In the genomic region with DNA sequence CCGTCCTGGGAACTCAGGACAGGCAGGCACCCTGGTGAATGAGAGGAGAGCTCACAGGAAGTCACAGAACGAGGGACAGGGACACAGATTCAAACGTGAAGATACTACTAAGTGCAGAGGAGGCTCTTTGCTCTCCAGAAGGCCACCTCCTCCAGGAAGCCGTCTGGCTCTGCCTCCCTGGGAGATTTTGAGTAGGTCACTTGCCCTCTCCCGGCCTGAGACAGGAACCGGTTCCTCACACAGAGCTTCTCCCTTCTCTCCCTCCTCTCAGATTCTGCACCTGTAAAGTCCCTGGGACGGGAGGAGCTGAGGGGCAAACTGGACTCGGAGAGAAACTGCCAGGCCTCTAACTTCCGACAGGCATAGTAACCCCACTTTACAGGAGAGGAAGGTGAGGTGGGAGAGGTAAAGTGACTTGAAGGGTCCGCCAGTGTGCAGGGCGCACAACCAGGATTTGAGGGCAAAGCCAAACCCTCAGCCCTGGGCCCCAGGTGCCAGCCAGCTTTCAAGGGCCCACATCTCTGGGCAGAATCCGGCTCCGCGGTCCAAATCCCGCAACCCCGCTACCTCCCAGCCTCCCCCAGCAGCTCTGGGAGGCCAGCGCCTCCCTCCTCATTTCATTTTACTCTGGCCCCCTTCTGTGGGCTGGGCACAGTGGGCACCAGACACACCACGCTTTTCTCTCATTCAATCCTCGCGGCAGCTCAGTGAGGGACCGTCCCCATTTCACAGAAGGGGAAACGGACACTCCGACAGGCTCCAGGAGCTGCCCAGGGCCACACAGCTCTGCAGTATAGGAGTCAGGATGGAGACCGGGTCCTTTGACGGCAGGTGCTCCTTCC, we compare ENCODE assay signal across 14 cellular contexts.
DNase-seq lines count a peak whose midpoint lies in the region; ATAC-seq, FAIRE-seq and TF ChIP-seq lines count a peak whose summit lies in the region.
"Had no signal": no experiment of that assay in that cellular context is flagged by ENCODE, and none has a peak within 500 bp of the region (broad histone marks: within the 10 kb centered on the region; RNA-seq: fewer than 3 reads in every experiment).

No MANE protein-coding gene starts in this region.

- no TSS peak for BruUV-seq in K562 (replicated peaks; lab: Mats Ljungman, UMichigan)

- TF ChIP-seq EP300 in K562 (IDR thresholded peaks at IDR 0.05; ENCODE audit: low read length) (no peak), transverse colon (IDR thresholded peaks at IDR 0.05; ENCODE audit: low read depth) (no peak)

- H3K9me1 ChIP-seq in K562 (ENCODE audit: control insufficient read depth, insufficient read depth, low read length), result no peaks in the 10 kb centered on the region

- no peak for TF ChIP-seq CTCF in K562 (IDR thresholded peaks at IDR 0.05 in 2 of 3, conservative IDR thresholded peaks at IDR 0.05 in 1 of 3; ENCODE audit: insufficient read depth in 2 of 3, low read depth in 1 of 3, low read length in 3 of 3)
- no peak for TF ChIP-seq CTCF in transverse colon (IDR thresholded peaks at IDR 0.05)

- in situ Hi-C loops in K562 (cut with MboI), result loop anchor here (10.0 kb wide), 1 partner anchor 257 kb away; no protein-coding TSS in a partner anchor
- in situ Hi-C loops in transverse colon (cut with MboI; ENCODE audit: low pct_ligation_motif_present in 1 of 4, low pct_unique_long_range_greater_than_20kb in 1 of 4, low sequenced_read_pairs in 3 of 4), result loop anchor here in 2 of 4 donors (10.0 kb wide), 2 partner anchors 247 to 257 kb away; no protein-coding TSS in a partner anchor

- no peak overlapping the region for H3K4me3 ChIP-seq in K562
- H3K4me3 ChIP-seq in transverse colon, result no peak overlapping the region

- TF ChIP-seq POLR2A in K562 (conservative IDR thresholded peaks at IDR 0.05), result no peak
- no peak for TF ChIP-seq POLR2A in transverse colon (IDR thresholded peaks at IDR 0.05)

- H3K4me1 ChIP-seq in K562 (replicated peaks in 1 of 2; ENCODE audit: control insufficient read depth in 2 of 2, insufficient read depth in 2 of 2, low read length in 2 of 2) (peaks cover 24 to 40% of the 10 kb centered on the region in 2 experiments; a peak in 4 of 5 replicates), transverse colon (peaks cover 7 to 22% (median 12%) of the 10 kb centered on the region in 4 donors)

- H3K27ac ChIP-seq in K562 (ENCODE audit: extremely low read depth, low read depth, low read length) (no peak overlapping the region), transverse colon (peak overlapping the region in 3 of 4 donors; percentile 39 to 55 (median 49))
- H3K27ac ChIP-seq: PC-9 had no signal

- CTCF ChIA-PET in activated CD4-positive, alpha-beta memory T cell treated with anti-CD3 and anti-CD28 coated beads for 36 hours (lab: Charles Lee), result interaction anchor here (0.6 to 6.0 kb wide), 45 partner anchors 9 to 466 kb away, joined by 3 to 95 read pairs (median 5); a partner anchor contains a TSS
- CTCF ChIA-PET in activated CD4-positive, alpha-beta memory T cell treated with anti-CD3 and anti-CD28 coated beads, Interleukin-2, amount 10 ng/mL, durations not matched to agents 7 days and 5 days (lab: Charles Lee), result interaction anchor here (0.6 to 4.0 kb wide), 33 partner anchors 10 to 1391 kb away, joined by 3 to 48 read pairs (median 5); no protein-coding TSS in a partner anchor
- CTCF ChIA-PET in K562 (lab: Yijun Ruan, JAX; ENCODE audit: low intra/inter-chr PET ratio), result interaction anchor here (1.7 to 6.1 kb wide), 3 partner anchors 52 to 77 kb away, joined by 10 to 37 read pairs (median 15); no protein-coding TSS in a partner anchor

- ATAC-seq in K562 (no peak), naive B cell (ENCODE audit: low read depth in 2 of 2) (no peak)
- no peak for ATAC-seq in activated T-cell treated with anti-CD3 and anti-CD28 coated beads, Interleukin-2, amount 50 U/mL, for 4 hours
- ATAC-seq: CD8-positive, alpha-beta T cell had no signal

- H3K9me3 ChIP-seq in K562 (replicated peaks; ENCODE audit: control insufficient read depth, insufficient read depth, low read depth, low read length) (no peaks in the 10 kb centered on the region), transverse colon (no peaks in the 10 kb centered on the region)

- H3K27me3 ChIP-seq in K562 (ENCODE audit: control insufficient read depth in 2 of 2, insufficient read depth in 2 of 2, low read length in 2 of 2) (no peaks in the 10 kb centered on the region), transverse colon (no peaks in the 10 kb centered on the region)

- H3K4me2 ChIP-seq in K562 (ENCODE audit: insufficient read depth, low read length), result no peak overlapping the region

- H3K36me3 ChIP-seq in K562 (ENCODE audit: control insufficient read depth, insufficient read depth, low read length) (no peaks in the 10 kb centered on the region), transverse colon (no peaks in the 10 kb centered on the region)

- H4K20me1 ChIP-seq in K562 (replicated peaks; ENCODE audit: control insufficient read depth, insufficient read depth, low read length), result no peaks in the 10 kb centered on the region

- H3K27ac Mint-ChIP-seq in activated CD4-positive, alpha-beta memory T cell treated with anti-CD3 and anti-CD28 coated beads for 36 hours, result no peak overlapping the region
- H3K27ac Mint-ChIP-seq in activated CD4-positive, alpha-beta memory T cell treated with anti-CD3 and anti-CD28 coated beads, Interleukin-2, amount 10 ng/mL, durations not matched to agents 7 days and 5 days, result no peak overlapping the region
- H3K27ac Mint-ChIP-seq in naive B cell, result peak overlapping the region in 1 of 6 donors; percentile 26
- H3K27ac Mint-ChIP-seq: CD8-positive, alpha-beta T cell; stimulated activated memory B cell treated with anti-CD40 and anti-IgM and Interleukin-4, amounts not matched to agents 10 μg/mL and 1 μg/mL and 100 μg/mL, for 72 hours; T-cell had no signal

- peaks cover 9% of the 10 kb centered on the region for H3K4me1 Mint-ChIP-seq in activated CD4-positive, alpha-beta memory T cell treated with anti-CD3 and anti-CD28 coated beads for 36 hours (ENCODE audit: low read depth)
- H3K4me1 Mint-ChIP-seq in activated CD4-positive, alpha-beta memory T cell treated with anti-CD3 and anti-CD28 coated beads, Interleukin-2, amount 10 ng/mL, durations not matched to agents 7 days and 5 days, result peaks cover 8% of the 10 kb centered on the region
- H3K4me1 Mint-ChIP-seq in naive B cell, result peaks cover 13 to 18% (median 17%) of the 10 kb centered on the region in 3 donors
- H3K4me1 Mint-ChIP-seq in activated T-cell treated with anti-CD3 and anti-CD28 coated beads, Interleukin-2, amount 50 U/mL, for 4 hours (ENCODE audit: low read depth), result peaks cover 7% of the 10 kb centered on the region

- peak; percentile 6 for DNase-seq in activated CD4-positive, alpha-beta memory T cell treated with anti-CD3 and anti-CD28 coated beads for 36 hours
- DNase-seq in activated CD4-positive, alpha-beta memory T cell treated with anti-CD3 and anti-CD28 coated beads, Interleukin-2, amount 10 ng/mL, durations not matched to agents 7 days and 5 days, result no peak
- DNase-seq in K562 (ENCODE audit: extremely low read depth in 1 of 4, low spot score in 3 of 4), result no peak
- no peak for DNase-seq in naive B cell
- DNase-seq in transverse colon, result no peak
- DNase-seq in activated T-cell treated with anti-CD3 and anti-CD28 coated beads, Interleukin-2, amount 50 U/mL, for 4 hours, result no peak
- no peak for DNase-seq in HCEC 1CT
- no peak for DNase-seq in activated gamma-delta T cell (lab: John Stamatoyannopoulos, UW)
- DNase-seq: 8988T; CD8-positive, alpha-beta T cell; PC-9; stimulated activated CD4-positive, alpha-beta T cell treated with anti-CD3 and anti-CD28 coated beads, Interleukin-4, amount 100 ng/mL, for 24 hours had no signal

- 75% methylated on average over 19 of the region's 25 CpGs for WGBS in K562 (ENCODE audit: insufficient coverage, low coverage, missing lambda C conversion rate)
- WGBS in transverse colon (ENCODE audit: low coverage in 1 of 2), 2 donors, result 92% methylated on average over 25 of the region's 25 CpGs; no CpG with 5 or more reads in 1 of the 2 donors

- no peaks in the 10 kb centered on the region for H3K36me3 Mint-ChIP-seq in activated CD4-positive, alpha-beta memory T cell treated with anti-CD3 and anti-CD28 coated beads for 36 hours
- no peaks in the 10 kb centered on the region for H3K36me3 Mint-ChIP-seq in activated CD4-positive, alpha-beta memory T cell treated with anti-CD3 and anti-CD28 coated beads, Interleukin-2, amount 10 ng/mL, durations not matched to agents 7 days and 5 days (ENCODE audit: low read depth)
- no peaks in the 10 kb centered on the region for H3K36me3 Mint-ChIP-seq in naive B cell
- H3K36me3 Mint-ChIP-seq in activated T-cell treated with anti-CD3 and anti-CD28 coated beads, Interleukin-2, amount 50 U/mL, for 4 hours (ENCODE audit: insufficient read depth), result no peaks in the 10 kb centered on the region
- H3K36me3 Mint-ChIP-seq: CD8-positive, alpha-beta T cell; stimulated activated memory B cell treated with anti-CD40 and anti-IgM and Interleukin-4, amounts not matched to agents 10 μg/mL and 1 μg/mL and 100 μg/mL, for 72 hours; T-cell had no signal

- POLR2A ChIA-PET in activated CD4-positive, alpha-beta memory T cell treated with anti-CD3 and anti-CD28 coated beads for 36 hours (lab: Charles Lee), result no interaction called here
- POLR2A ChIA-PET in activated CD4-positive, alpha-beta memory T cell treated with anti-CD3 and anti-CD28 coated beads, Interleukin-2, amount 10 ng/mL, durations not matched to agents 7 days and 5 days (lab: Charles Lee), result interaction anchor here (0.8 to 1.1 kb wide), 2 partner anchors 11 to 252 kb away, joined by 3 to 4 read pairs; no protein-coding TSS in a partner anchor
- POLR2A ChIA-PET in K562 (lab: Yijun Ruan, JAX), result interaction anchor here (0.7 to 2.3 kb wide), 7 partner anchors 10 to 270 kb away, joined by 3 to 6 read pairs (median 3); no protein-coding TSS in a partner anchor

- H3K4me3 Mint-ChIP-seq in activated CD4-positive, alpha-beta memory T cell treated with anti-CD3 and anti-CD28 coated beads for 36 hours, result no peak overlapping the region
- no peak overlapping the region for H3K4me3 Mint-ChIP-seq in activated CD4-positive, alpha-beta memory T cell treated with anti-CD3 and anti-CD28 coated beads, Interleukin-2, amount 10 ng/mL, durations not matched to agents 7 days and 5 days
- H3K4me3 Mint-ChIP-seq in naive B cell, result peak overlapping the region in 5 of 8 donors; percentile 20 to 67 (median 32)
- H3K4me3 Mint-ChIP-seq in activated T-cell treated with anti-CD3 and anti-CD28 coated beads, Interleukin-2, amount 50 U/mL, for 4 hours, result no peak overlapping the region

- H3K9ac ChIP-seq in K562 (ENCODE audit: insufficient read depth in 1 of 2, low read depth in 2 of 2, low read length in 2 of 2), result no peak overlapping the region

- H3K27me3 Mint-ChIP-seq in activated CD4-positive, alpha-beta memory T cell treated with anti-CD3 and anti-CD28 coated beads for 36 hours, result peaks cover 10% of the 10 kb centered on the region
- peaks cover 4% of the 10 kb centered on the region for H3K27me3 Mint-ChIP-seq in activated CD4-positive, alpha-beta memory T cell treated with anti-CD3 and anti-CD28 coated beads, Interleukin-2, amount 10 ng/mL, durations not matched to agents 7 days and 5 days
- peaks cover 5 to 45% (median 38%) of the 10 kb centered on the region in 3 donors for H3K27me3 Mint-ChIP-seq in naive B cell
- peaks cover 20% of the 10 kb centered on the region for H3K27me3 Mint-ChIP-seq in activated T-cell treated with anti-CD3 and anti-CD28 coated beads, Interleukin-2, amount 50 U/mL, for 4 hours (ENCODE audit: low read depth)

- intact Hi-C loops in activated CD4-positive, alpha-beta memory T cell treated with anti-CD3 and anti-CD28 coated beads for 36 hours (cut with micrococcal nuclease), result loop anchor here (5.0 kb wide), 1 partner anchor 235 kb away; no protein-coding TSS in a partner anchor
- intact Hi-C loops in K562 (cut with micrococcal nuclease) (loop anchor here (5.0 to 10.0 kb wide), 6 partner anchors 50 to 357 kb away; a partner anchor contains a TSS), transverse colon (cut with DNase I; ENCODE audit: low total_unique reads) (loop anchor here (5.0 kb wide), 3 partner anchors 75 to 250 kb away; a partner anchor contains a TSS)

- no peak for FAIRE-seq in K562 (lab: Jason Lieb, UNC)

- no peaks in the 10 kb centered on the region for H3K9me3 Mint-ChIP-seq in activated CD4-positive, alpha-beta memory T cell treated with anti-CD3 and anti-CD28 coated beads for 36 hours
- no peaks in the 10 kb centered on the region for H3K9me3 Mint-ChIP-seq in activated CD4-positive, alpha-beta memory T cell treated with anti-CD3 and anti-CD28 coated beads, Interleukin-2, amount 10 ng/mL, durations not matched to agents 7 days and 5 days
- no peaks in the 10 kb centered on the region for H3K9me3 Mint-ChIP-seq in naive B cell
- H3K9me3 Mint-ChIP-seq in activated T-cell treated with anti-CD3 and anti-CD28 coated beads, Interleukin-2, amount 50 U/mL, for 4 hours, result no peaks in the 10 kb centered on the region
- H3K9me3 Mint-ChIP-seq: CD8-positive, alpha-beta T cell; stimulated activated memory B cell treated with anti-CD40 and anti-IgM and Interleukin-4, amounts not matched to agents 10 μg/mL and 1 μg/mL and 100 μg/mL, for 72 hours; T-cell had no signal

- TF ChIP-seq RAD21 in K562 (CRISPR knock-in tag; conservative IDR thresholded peaks at IDR 0.05 in 1 of 2, IDR thresholded peaks at IDR 0.05 in 1 of 2), result no peak

- no peaks in the 10 kb centered on the region for H3K79me2 ChIP-seq in K562 (ENCODE audit: control insufficient read depth, insufficient read depth, low read length)

- H2AFZ ChIP-seq in K562 (ENCODE audit: low read depth, low read length), result peak overlapping the region; percentile 86

Comparison
In these comparisons a context has a peak if more than half of its experiments do, and no peak if none do; other contexts are left out.
1. H3K4me3 Mint-ChIP-seq: peak in naive B cell (5 of 8); none in activated CD4-positive, alpha-beta memory T cell treated with anti-CD3 and anti-CD28 coated beads for 36 hours (single experiment), activated CD4-positive, alpha-beta memory T cell treated with anti-CD3 and anti-CD28 coated beads, Interleukin-2, amount 10 ng/mL, durations not matched to agents 7 days and 5 days (single experiment) and activated T-cell treated with anti-CD3 and anti-CD28 coated beads, Interleukin-2, amount 50 U/mL, for 4 hours (single experiment).